13 cellular contexts compared by ENCODE assay signal in the genomic region with DNA sequence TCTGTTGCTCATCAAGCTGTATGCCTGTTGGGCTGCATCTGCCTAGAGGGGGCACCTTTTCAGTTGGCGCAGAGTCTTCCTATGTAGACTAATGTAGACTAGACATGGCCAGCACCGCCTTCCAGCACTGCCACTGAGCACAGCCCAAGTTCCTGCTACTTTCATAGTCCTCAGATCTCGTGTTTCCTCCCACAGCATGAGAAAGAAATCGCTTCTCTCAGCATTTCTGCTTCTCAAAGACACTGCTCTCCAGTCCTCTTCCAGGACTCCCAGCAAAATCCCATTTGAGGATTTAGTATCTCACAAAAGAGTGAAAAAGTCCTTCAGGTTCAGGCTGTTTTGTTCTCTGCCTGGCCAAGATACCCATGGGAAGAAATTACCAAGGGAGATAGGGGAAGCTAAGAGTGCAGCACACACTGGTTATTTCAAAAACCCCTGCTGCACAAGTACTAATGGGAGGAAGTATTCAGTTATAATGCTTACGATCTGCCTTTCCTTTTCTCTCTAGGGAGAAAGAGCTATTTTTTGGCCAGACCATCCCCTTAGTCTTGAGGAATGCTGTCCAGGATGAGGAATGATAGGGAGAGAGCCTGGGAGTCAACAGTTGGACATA.
"Had no signal": no experiment of that assay in that cellular context is flagged by ENCODE, and none has a peak within 500 bp of the region (broad histone marks: within the 10 kb centered on the region; RNA-seq: fewer than 3 reads in every experiment).

No MANE protein-coding gene starts in this region.

- H3K4me3 ChIP-seq: breast epithelium, prostate gland had no signal

- H3K27ac ChIP-seq: breast epithelium, prostate gland had no signal

- H3K27ac Mint-ChIP-seq: activated naive CD8-positive, alpha-beta T cell treated with anti-CD3 and anti-CD28 coated beads, Interleukin-2, amount 10 ng/mL, durations not matched to agents 7 days and 5 days; stimulated activated naive CD8-positive, alpha-beta T cell treated with anti-CD3 and anti-CD28 coated beads, Interleukin-15, Interleukin-2, amounts not matched to agents 100 ng/mL and 50 ng/mL, for 24 hours had no signal

- H3K4me3 Mint-ChIP-seq: activated naive CD8-positive, alpha-beta T cell treated with anti-CD3 and anti-CD28 coated beads, Interleukin-2, amount 10 ng/mL, durations not matched to agents 7 days and 5 days; naive B cell; stimulated activated naive CD8-positive, alpha-beta T cell treated with anti-CD3 and anti-CD28 coated beads, Interleukin-15, Interleukin-2, amounts not matched to agents 100 ng/mL and 50 ng/mL, for 24 hours had no signal

- H3K27me3 ChIP-seq: breast epithelium had no signal

- H3K9me3 Mint-ChIP-seq: activated naive CD8-positive, alpha-beta T cell treated with anti-CD3 and anti-CD28 coated beads, Interleukin-2, amount 10 ng/mL, durations not matched to agents 7 days and 5 days; naive B cell; stimulated activated naive CD8-positive, alpha-beta T cell treated with anti-CD3 and anti-CD28 coated beads, Interleukin-15, Interleukin-2, amounts not matched to agents 100 ng/mL and 50 ng/mL, for 24 hours had no signal

- H3K36me3 Mint-ChIP-seq: activated naive CD8-positive, alpha-beta T cell treated with anti-CD3 and anti-CD28 coated beads, Interleukin-2, amount 10 ng/mL, durations not matched to agents 7 days and 5 days; naive B cell had no signal

- H3K9me3 ChIP-seq: breast epithelium, prostate gland had no signal

- H3K4me1 Mint-ChIP-seq: activated naive CD8-positive, alpha-beta T cell treated with anti-CD3 and anti-CD28 coated beads, Interleukin-2, amount 10 ng/mL, durations not matched to agents 7 days and 5 days had no signal

- H3K36me3 ChIP-seq: breast epithelium, prostate gland had no signal

- DNase-seq: activated CD4-positive, alpha-beta T cell treated with anti-CD3 and anti-CD28 coated beads, Interleukin-2, amount 50 U/mL, for 48 hours; activated CD4-positive, CD25-positive, alpha-beta regulatory T cell treated with anti-CD3 and anti-CD28 coated beads, Interleukin-2, amount 50 U/mL, for 72 hours; activated gamma-delta T cell treated with Interleukin-2 at 50 U/mL for 16 hours; activated naive CD8-positive, alpha-beta T cell treated with anti-CD3 and anti-CD28 coated beads, Interleukin-2, amount 10 ng/mL, durations not matched to agents 7 days and 5 days; activated T-cell treated with anti-CD3 and anti-CD28 coated beads, Interleukin-2, amount 50 U/mL, for 48 hours; foreskin melanocyte; islet precursor cell; naive B cell; occipital lobe; stimulated activated CD4-positive, alpha-beta T cell treated with anti-CD3 and anti-CD28 coated beads, Interleukin-2, amount 100 ng/mL, for 48 hours had no signal

- H3K4me1 ChIP-seq: breast epithelium, prostate gland had no signal

- H3K27me3 Mint-ChIP-seq: naive B cell had no signal
